In the genomic region with DNA sequence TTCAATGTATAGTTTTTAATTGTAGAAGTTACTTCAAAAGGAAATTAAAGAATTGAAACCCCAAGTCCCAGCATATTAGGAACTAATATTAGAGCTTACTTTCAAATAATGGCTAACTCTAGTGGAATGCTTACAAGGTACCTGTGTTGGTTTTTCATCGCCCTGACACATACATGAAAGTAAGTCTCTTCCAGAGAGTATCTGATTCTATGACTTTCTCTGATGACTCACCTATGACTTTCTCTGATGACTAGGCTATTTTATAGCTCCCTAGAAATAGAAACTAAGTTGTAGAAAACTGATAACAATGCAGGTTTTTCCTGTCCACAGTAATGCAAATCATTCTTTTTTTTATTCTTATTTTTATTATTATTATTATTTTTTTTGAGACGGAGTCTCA, we compare ENCODE assay signal across 8 cellular contexts. TPM values are rescaled to one million over a fixed set of nuclear protein-coding genes. Genes with fewer than 3 reads are reported as not detected.
DNase-seq lines count a peak whose midpoint lies in the region; ATAC-seq, FAIRE-seq and TF ChIP-seq lines count a peak whose summit lies in the region.

No MANE protein-coding gene starts in this region.

- no peaks in the 10 kb centered on the region for H3K23me2 ChIP-seq in H9 (ENCODE audit: insufficient read length, low read depth, low read length, poor library complexity, severe bottlenecking)

- DNase-seq in A172 (ENCODE audit: low spot score) (peak; percentile 76), astrocyte of the spinal cord (ENCODE audit: low read depth, low spot score) (peak; percentile 84), urothelium cell line (ENCODE audit: low spot score) (peak; percentile 75), NCI-H1417 (lab: John Stamatoyannopoulos, UW) (no peak), frontal cortex (ENCODE audit: low spot score in 2 of 2) (no peak), H9 (no peak)

- H3T11ph ChIP-seq in H9 (ENCODE audit: low read length), result no peak overlapping the region

- H3K79me2 ChIP-seq in H9 (ENCODE audit: insufficient read depth, low read length), result no peaks in the 10 kb centered on the region

- no peaks in the 10 kb centered on the region for H4K20me1 ChIP-seq in H9 (ENCODE audit: control insufficient read depth, insufficient read depth, insufficient read length)

- no peak overlapping the region for H2BK12ac ChIP-seq in H9 (ENCODE audit: insufficient read length, low read depth, low read length)

- peaks cover 8 to 15% of the 10 kb centered on the region in 2 experiments for H3K4me1 Mint-ChIP-seq in H9

- in situ Hi-C loops in astrocyte of the spinal cord (cut with HindIII; ENCODE audit: low sequenced_read_pairs), result no loop called here

- H3K79me1 ChIP-seq in H9 (ENCODE audit: insufficient read depth, low read depth, low read length, poor library complexity, severe bottlenecking), result no peaks in the 10 kb centered on the region

- no peak overlapping the region for H3K4me3 ChIP-seq in astrocyte of the spinal cord (ENCODE audit: low read depth, low read length)

- TF ChIP-seq CTCF in astrocyte of the spinal cord (IDR thresholded peaks at IDR 0.05; ENCODE audit: low read depth, low read length) (no peak), H9 (conservative IDR thresholded peaks at IDR 0.05) (no peak)

- no peak overlapping the region for H4K5ac ChIP-seq in H9 (ENCODE audit: insufficient read length, low read depth, low read length)

- no peak overlapping the region for H3K23ac ChIP-seq in H9 (ENCODE audit: insufficient read length, low read depth, low read length)

- H3K4me1 ChIP-seq in H9 (ENCODE audit: insufficient read depth, low read length), result no peaks in the 10 kb centered on the region

- no peak overlapping the region for H2BK120ac ChIP-seq in H9 (ENCODE audit: low read depth, low read length, poor library complexity, severe bottlenecking)

- H3K4ac ChIP-seq in H9 (ENCODE audit: low read depth, low read length), result no peak overlapping the region

- H4K8ac ChIP-seq in H9 (replicated peaks; ENCODE audit: insufficient read length, low read depth, low read length), result no peak overlapping the region

- no peak overlapping the region for H2AK5ac ChIP-seq in H9 (ENCODE audit: insufficient read length, low read length)

- H2BK5ac ChIP-seq in H9 (ENCODE audit: insufficient read length, low read length), result no peak overlapping the region

- no peak overlapping the region for H4K91ac ChIP-seq in H9 (ENCODE audit: insufficient read length, low read depth, low read length)

- H3K9me3 Mint-ChIP-seq in H9, result peaks cover 26 to 31% of the 10 kb centered on the region in 2 experiments

- ATAC-seq in GM19351 (IDR thresholded peaks at IDR 0.05; ENCODE audit: unreplicated experiment) (peak; percentile 61), HG03354 (IDR thresholded peaks at IDR 0.05; ENCODE audit: poor library complexity, severe bottlenecking, unreplicated experiment) (peak; percentile 76)

- no peak overlapping the region for H3K14ac ChIP-seq in H9 (ENCODE audit: insufficient read depth, low read length)

- peaks cover 8% of the 10 kb centered on the region for H3K9me3 ChIP-seq in H9 (ENCODE audit: control insufficient read depth, low read depth, low read length)

- no peak overlapping the region for H2BK20ac ChIP-seq in H9 (ENCODE audit: low read depth, low read length, poor library complexity, severe bottlenecking)

- no peaks in the 10 kb centered on the region for H3K27me3 Mint-ChIP-seq in H9 (ENCODE audit: low read depth)

- no peaks in the 10 kb centered on the region for H3K27me3 ChIP-seq in H9 (ENCODE audit: insufficient read depth, low read length)

- H3K27ac ChIP-seq in H9 (ENCODE audit: insufficient read length, low read depth, low read length), result no peak overlapping the region

- no peak overlapping the region for H3K9ac ChIP-seq in H9 (ENCODE audit: extremely low read depth, insufficient read length, low read length)

- no peak overlapping the region for H2BK15ac ChIP-seq in H9 (ENCODE audit: low read depth, low read length)

- no peak overlapping the region for H3K27ac Mint-ChIP-seq in H9

- WGBS in H9 (ENCODE audit: extremely low coverage, insufficient read length, low lambda C conversion rate), result no CpG with 5 or more reads among the region's 2 CpGs

- no peak overlapping the region for H3K56ac ChIP-seq in H9 (ENCODE audit: insufficient read length, low read depth, low read length)

- H2AFZ ChIP-seq in H9 (ENCODE audit: low read length), result no peak overlapping the region

- H3K36me3 Mint-ChIP-seq in H9 (ENCODE audit: insufficient read depth in 1 of 3, low read depth in 3 of 3), result peaks cover 14 to 27% (median 26%) of the 10 kb centered on the region in 3 experiments

- no peak overlapping the region for H3K18ac ChIP-seq in H9 (ENCODE audit: insufficient read length, low read depth, low read length)

- no peak for FAIRE-seq in urothelium cell line (lab: Jason Lieb, UNC)
- FAIRE-seq in frontal cortex (lab: Jason Lieb, UNC), result no peak

- H3K4me3 Mint-ChIP-seq in H9, result no peak overlapping the region

- H3K4me2 ChIP-seq in H9 (ENCODE audit: insufficient read depth, insufficient read length, low read length), result no peak overlapping the region

RNA-seq across cellular contexts. Expression of gene MMP7, which starts 33.6 kb away (rescaled TPM):
- total RNA-seq in A172 (2014; rRNA removed; shearing (Covaris generic)), result 0.28 TPM in 1 of 2 replicates, not detected in the other
- total RNA-seq in frontal cortex (not detected), H9 (2021) (not detected in 2 replicates)

Comparison
In these comparisons a context has a peak if more than half of its experiments do, and no peak if none do; other contexts are left out.
1. DNase-seq: peak in A172 (single experiment), astrocyte of the spinal cord (single experiment) and urothelium cell line (single experiment); none in NCI-H1417 (0 of 3), frontal cortex (0 of 2) and H9 (single experiment).